ENCODE assay signal across 30 cellular contexts in the genomic region with DNA sequence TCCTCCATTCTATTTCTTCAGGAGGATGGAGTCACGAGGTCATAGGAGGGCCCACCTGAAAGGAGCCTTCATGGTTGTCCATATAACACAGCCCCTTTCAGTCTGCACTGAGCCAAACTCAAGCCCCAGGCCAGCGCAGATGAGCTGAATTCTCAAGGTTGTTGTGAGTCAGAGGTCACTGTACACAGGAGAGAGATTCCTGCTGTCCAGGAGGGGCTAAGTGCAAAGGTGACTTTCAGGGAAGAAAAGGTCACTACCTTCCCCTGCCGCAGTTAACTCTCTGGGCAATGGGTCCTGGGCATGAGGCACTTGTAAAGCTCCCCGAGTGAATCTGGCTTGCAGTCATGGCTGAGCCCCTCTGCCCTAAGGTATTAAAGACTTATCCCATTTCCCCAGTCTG.
"Had no signal": no experiment of that assay in that cellular context is flagged by ENCODE, and none has a peak within 500 bp of the region (broad histone marks: within the 10 kb centered on the region; RNA-seq: fewer than 3 reads in every experiment).

No MANE protein-coding gene starts in this region.

- H3K27me3 ChIP-seq: heart left ventricle, left lung, neural progenitor cell, neutrophil, right atrium auricular region, right lobe of liver, tibial artery, upper lobe of right lung had no signal

- H3K36me3 Mint-ChIP-seq: naive B cell, natural killer cell had no signal

- DNase-seq: heart left ventricle; immature natural killer cell; left colon; left lung; lower lobe of right lung; mammary epithelial cell; mesenchymal stem cell; naive B cell; natural killer cell; nephron progenitor cell; occipital lobe; right lobe of liver; stimulated activated CD4-positive, alpha-beta T cell treated with anti-CD3 and anti-CD28 coated beads, Interleukin-1b, Interleukin-23, amount 100 ng/mL, for 48 hours; stimulated activated CD4-positive, alpha-beta T cell treated with anti-CD3 and anti-CD28 coated beads, Interleukin-2, amount 100 ng/mL, for 48 hours; stimulated activated CD4-positive, alpha-beta T cell treated with anti-CD3 and anti-CD28 coated beads, Interleukin-4, amount 100 ng/mL, for 4 hours; stimulated activated CD8-positive, alpha-beta memory T cell treated with anti-CD3 and anti-CD28 coated beads, Interleukin-4, amount 100 ng/mL, for 48 hours; stimulated activated naive CD4-positive, alpha-beta T cell treated with Interleukin-2 at 50 U/mL for 16 hours; stimulated activated naive CD8-positive, alpha-beta T cell treated with anti-CD3 and anti-CD28 coated beads, Interleukin-15, amount 100 ng/mL, for 72 hours; tibial artery; trophoblast cell; upper lobe of right lung had no signal

- H3K9ac ChIP-seq: neural progenitor cell, parathyroid adenoma had no signal

- H3K9me3 ChIP-seq: heart left ventricle, left lung, lower lobe of right lung, neutrophil, right atrium auricular region, right lobe of liver, thoracic aorta, tibial artery, upper lobe of right lung had no signal

- H3K27ac Mint-ChIP-seq: immature natural killer cell; naive B cell; natural killer cell; nephron progenitor cell; progenitor cell of endocrine pancreas; stimulated activated memory B cell treated with anti-CD40 and anti-IgM and Interleukin-4, amounts not matched to agents 10 μg/mL and 1 μg/mL and 100 μg/mL, for 72 hours; stimulated activated naive CD8-positive, alpha-beta T cell treated with anti-CD3 and anti-CD28 coated beads, Interleukin-15, amount 100 ng/mL, for 72 hours had no signal

- H3K36me3 ChIP-seq: left lung, lower lobe of right lung, neural progenitor cell, neutrophil, thoracic aorta had no signal

- ATAC-seq: heart left ventricle; left colon; left lung; lower lobe of right lung; natural killer cell; stimulated activated memory B cell treated with anti-CD40 and anti-IgM and Interleukin-4, amounts not matched to agents 10 μg/mL and 1 μg/mL and 100 μg/mL, for 72 hours; stimulated activated naive CD8-positive, alpha-beta T cell treated with anti-CD3 and anti-CD28 coated beads, Interleukin-15, amount 100 ng/mL, for 72 hours; upper lobe of right lung had no signal

- FAIRE-seq: islet of Langerhans had no signal

- H3K4me3 ChIP-seq: heart left ventricle, left lung, lower lobe of right lung, neural progenitor cell, right atrium auricular region, right lobe of liver, smooth muscle cell, thoracic aorta, tibial artery, upper lobe of right lung had no signal

- H3K4me2 ChIP-seq: neural progenitor cell, smooth muscle cell had no signal

- H3K4me1 ChIP-seq: left lung, parathyroid adenoma, right lobe of liver, upper lobe of right lung had no signal

- H3K9me3 Mint-ChIP-seq: immature natural killer cell; natural killer cell; neural progenitor cell; stimulated activated memory B cell treated with anti-CD40 and anti-IgM and Interleukin-4, amounts not matched to agents 10 μg/mL and 1 μg/mL and 100 μg/mL, for 72 hours; stimulated activated naive CD8-positive, alpha-beta T cell treated with anti-CD3 and anti-CD28 coated beads, Interleukin-15, amount 100 ng/mL, for 72 hours had no signal

- H3K27ac ChIP-seq: left lung, lower lobe of right lung, neural progenitor cell, neutrophil, parathyroid adenoma, right atrium auricular region, right lobe of liver, thoracic aorta, tibial artery, upper lobe of right lung had no signal

- H2AFZ ChIP-seq: neural progenitor cell, parathyroid adenoma had no signal
